In genomic region chr4:8556341-8557150, GRCh38 we compare ENCODE assay signal across 1 cellular context.
TF ChIP-seq lines count a peak whose summit lies in the region.

No MANE protein-coding gene starts in this region.

TF ChIP-seq in SK-N-SH, 30 proteins besides CTCF, POLR2A, EP300 and RAD21 (continued from another document):
- TF ChIP-seq REST (IDR thresholded peaks at IDR 0.05; ENCODE audit: low read depth, low read length) (no peak), EZH2phosphoT487 (IDR thresholded peaks at IDR 0.05; ENCODE audit: borderline replicate concordance, low read depth) (no peak), SMC3 (IDR thresholded peaks at IDR 0.05; ENCODE audit: low read depth, low read length) (no peak), IRF3 (IDR thresholded peaks at IDR 0.05; ENCODE audit: low read depth, low read length) (no peak)
